ENCODE assay signal across 20 cellular contexts in genomic region chr22:17647452-17647851, GRCh38. TPM values are rescaled to one million over a fixed set of nuclear protein-coding genes. Genes with fewer than 3 reads are reported as not detected.
DNase-seq lines count a peak whose midpoint lies in the region; ATAC-seq, FAIRE-seq and TF ChIP-seq lines count a peak whose summit lies in the region.
"Had no signal": no experiment of that assay in that cellular context is flagged by ENCODE, and none has a peak within 500 bp of the region (broad histone marks: within the 10 kb centered on the region; RNA-seq: fewer than 3 reads in every experiment).

No MANE protein-coding gene starts in this region.

- H3K9me3 ChIP-seq in prostate gland (no peaks in the 10 kb centered on the region), small intestine (ENCODE audit: control insufficient read depth, low read depth) (no peaks in the 10 kb centered on the region)
- H3K9me3 ChIP-seq: A549 had no signal

- CTCF ChIA-PET in WTC11 (lab: Charles Lee) = interaction anchor here (0.6 kb wide), 1 partner anchor 376 kb away, joined by 3 read pairs; no protein-coding TSS in a partner anchor
- CTCF ChIA-PET in activated CD4-positive, alpha-beta T cell treated with anti-CD3 and anti-CD28 coated beads, Interleukin-2, amount 10 ng/mL, durations not matched to agents 7 days and 5 days (lab: Charles Lee) = interaction anchor here (0.6 to 1.2 kb wide), 2 partner anchors 16 to 504 kb away, joined by 3 to 4 read pairs; no protein-coding TSS in a partner anchor

- H3K27me3 ChIP-seq in prostate gland (replicated peaks; ENCODE audit: insufficient read depth) (no peaks in the 10 kb centered on the region), small intestine (ENCODE audit: control insufficient read depth in 2 of 2, insufficient read depth in 2 of 2, low read length in 2 of 2) (no peaks in the 10 kb centered on the region)

- no peaks in the 10 kb centered on the region for H3K27me3 Mint-ChIP-seq in activated T-cell treated with anti-CD3 and anti-CD28 coated beads, Interleukin-2, amount 50 U/mL, for 72 hours (ENCODE audit: low read depth)
- no peaks in the 10 kb centered on the region for H3K27me3 Mint-ChIP-seq in activated T-cell treated with anti-CD3 and anti-CD28 coated beads, Interleukin-2, amount 50 U/mL, for 24 hours
- H3K27me3 Mint-ChIP-seq in WTC11 (ENCODE audit: low read depth) = no peaks in the 10 kb centered on the region
- no peaks in the 10 kb centered on the region for H3K27me3 Mint-ChIP-seq in activated CD4-positive, alpha-beta T cell treated with anti-CD3 and anti-CD28 coated beads, Interleukin-2, amount 10 ng/mL, durations not matched to agents 7 days and 5 days
- H3K27me3 Mint-ChIP-seq: CD8-positive, alpha-beta memory T cell had no signal

- intact Hi-C loops in prostate gland (cut with DNase I) (no loop called here), left colon (cut with DNase I, micrococcal nuclease) (no loop called here)

- no peaks in the 10 kb centered on the region for H3K9me3 Mint-ChIP-seq in activated T-cell treated with anti-CD3 and anti-CD28 coated beads, Interleukin-2, amount 50 U/mL, for 72 hours
- no peaks in the 10 kb centered on the region for H3K9me3 Mint-ChIP-seq in activated T-cell treated with anti-CD3 and anti-CD28 coated beads, Interleukin-2, amount 50 U/mL, for 24 hours
- no peaks in the 10 kb centered on the region for H3K9me3 Mint-ChIP-seq in WTC11
- no peaks in the 10 kb centered on the region for H3K9me3 Mint-ChIP-seq in activated CD4-positive, alpha-beta T cell treated with anti-CD3 and anti-CD28 coated beads, Interleukin-2, amount 10 ng/mL, durations not matched to agents 7 days and 5 days
- H3K9me3 Mint-ChIP-seq: CD8-positive, alpha-beta memory T cell had no signal

- H3K4me3 Mint-ChIP-seq in activated T-cell treated with anti-CD3 and anti-CD28 coated beads, Interleukin-2, amount 50 U/mL, for 72 hours = no peak overlapping the region
- no peak overlapping the region for H3K4me3 Mint-ChIP-seq in activated T-cell treated with anti-CD3 and anti-CD28 coated beads, Interleukin-2, amount 50 U/mL, for 24 hours
- H3K4me3 Mint-ChIP-seq in WTC11 = no peak overlapping the region
- no peak overlapping the region for H3K4me3 Mint-ChIP-seq in activated CD4-positive, alpha-beta T cell treated with anti-CD3 and anti-CD28 coated beads, Interleukin-2, amount 10 ng/mL, durations not matched to agents 7 days and 5 days
- H3K4me3 Mint-ChIP-seq: CD8-positive, alpha-beta memory T cell; H9 had no signal

- no peak for ATAC-seq in activated T-cell treated with anti-CD3 and anti-CD28 coated beads, Interleukin-2, amount 50 U/mL, for 72 hours (replicated peaks in 1 of 2)
- ATAC-seq in WTC11 = no peak
- ATAC-seq in left colon = no peak
- ATAC-seq: A549, GM12878, HepG2 had no signal

- no peak overlapping the region for H3K4me3 ChIP-seq in LNCaP clone FGC (ENCODE audit: low read depth, low read length)
- no peak overlapping the region for H3K4me3 ChIP-seq in prostate gland
- H3K4me3 ChIP-seq in small intestine (ENCODE audit: low read depth in 1 of 2, low read length in 2 of 2) = no peak overlapping the region
- H3K4me3 ChIP-seq: A549, GM12878 had no signal

- TF ChIP-seq CTCF in LNCaP clone FGC (IDR thresholded peaks at IDR 0.05; ENCODE audit: control insufficient read depth, extremely low read depth, insufficient read depth) = no peak
- TF ChIP-seq CTCF in WTC11 (IDR thresholded peaks at IDR 0.05) = no peak
- no peak for TF ChIP-seq CTCF in prostate gland (IDR thresholded peaks at IDR 0.05)

- 65% methylated on average over 5 of the region's 5 CpGs for WGBS in prostate gland
- 88 to 93% (median 92%) methylated on average over 5 of the region's 5 CpGs for WGBS in small intestine, 3 donors

- H3K36me3 ChIP-seq in prostate gland (no peaks in the 10 kb centered on the region), small intestine (ENCODE audit: control insufficient read depth in 2 of 2, insufficient read depth in 2 of 2, low read length in 2 of 2) (peaks cover 2 to 5% of the 10 kb centered on the region in 2 donors)

- TF ChIP-seq POLR2A in prostate gland (IDR thresholded peaks at IDR 0.05) = no peak

- DNase-seq in activated T-cell treated with anti-CD3 and anti-CD28 coated beads, Interleukin-2, amount 50 U/mL, for 72 hours = no peak
- no peak for DNase-seq in activated T-cell treated with anti-CD3 and anti-CD28 coated beads, Interleukin-2, amount 50 U/mL, for 24 hours
- DNase-seq in LNCaP clone FGC (ENCODE audit: low read depth) = peak; percentile 81
- DNase-seq in WTC11 (ENCODE audit: low spot score) = no peak
- DNase-seq in prostate gland (ENCODE audit: low spot score) = peak; percentile 19
- no peak for DNase-seq in left colon
- DNase-seq in activated CD4-positive, alpha-beta T cell treated with anti-CD3 and anti-CD28 coated beads, Interleukin-2, amount 10 ng/mL, durations not matched to agents 7 days and 5 days = no peak
- no peak for DNase-seq in small intestine
- DNase-seq: CD8-positive, alpha-beta memory T cell; COR-L47; DMS 273 treated with DMSO at 0.1 percent for 48 hours; DMS53; DND-41; EL; H9 had no signal

- H3K27ac Mint-ChIP-seq in activated T-cell treated with anti-CD3 and anti-CD28 coated beads, Interleukin-2, amount 50 U/mL, for 72 hours = peak overlapping the region; percentile 15
- no peak overlapping the region for H3K27ac Mint-ChIP-seq in activated T-cell treated with anti-CD3 and anti-CD28 coated beads, Interleukin-2, amount 50 U/mL, for 24 hours
- H3K27ac Mint-ChIP-seq in WTC11 = peak overlapping the region; percentile 3; the same call in 1 of the 2 replicates
- H3K27ac Mint-ChIP-seq in activated CD4-positive, alpha-beta T cell treated with anti-CD3 and anti-CD28 coated beads, Interleukin-2, amount 10 ng/mL, durations not matched to agents 7 days and 5 days = no peak overlapping the region
- H3K27ac Mint-ChIP-seq: CD8-positive, alpha-beta memory T cell had no signal

- POLR2A ChIA-PET in WTC11 (lab: Charles Lee) = no interaction called here
- POLR2A ChIA-PET in activated CD4-positive, alpha-beta T cell treated with anti-CD3 and anti-CD28 coated beads, Interleukin-2, amount 10 ng/mL, durations not matched to agents 7 days and 5 days (lab: Charles Lee) = no interaction called here

- H3K4me1 ChIP-seq in prostate gland (replicated peaks) = no peaks in the 10 kb centered on the region
- H3K4me1 ChIP-seq in small intestine (ENCODE audit: control insufficient read depth in 2 of 2, insufficient read depth in 1 of 2, low read depth in 1 of 2, low read length in 1 of 2) = no peaks in the 10 kb centered on the region

- peaks cover 0 to 4% of the 10 kb centered on the region in 2 donors for H3K36me3 Mint-ChIP-seq in activated T-cell treated with anti-CD3 and anti-CD28 coated beads, Interleukin-2, amount 50 U/mL, for 72 hours (ENCODE audit: insufficient read depth in 2 of 2)
- peaks cover 35% of the 10 kb centered on the region for H3K36me3 Mint-ChIP-seq in activated T-cell treated with anti-CD3 and anti-CD28 coated beads, Interleukin-2, amount 50 U/mL, for 24 hours (ENCODE audit: low read depth)
- H3K36me3 Mint-ChIP-seq in WTC11 = peaks cover 4% of the 10 kb centered on the region; the same call in 1 of the 2 replicates
- peaks cover 8% of the 10 kb centered on the region for H3K36me3 Mint-ChIP-seq in activated CD4-positive, alpha-beta T cell treated with anti-CD3 and anti-CD28 coated beads, Interleukin-2, amount 10 ng/mL, durations not matched to agents 7 days and 5 days (ENCODE audit: low read depth)

- H3K27ac ChIP-seq in prostate gland = no peak overlapping the region
- H3K27ac ChIP-seq in small intestine (ENCODE audit: low read depth in 1 of 2, low read length in 1 of 2) = no peak overlapping the region
- H3K27ac ChIP-seq: 22Rv1, A549 had no signal

- H3K4me1 Mint-ChIP-seq in activated T-cell treated with anti-CD3 and anti-CD28 coated beads, Interleukin-2, amount 50 U/mL, for 72 hours (ENCODE audit: low read depth) = peaks cover 4% of the 10 kb centered on the region
- H3K4me1 Mint-ChIP-seq in activated T-cell treated with anti-CD3 and anti-CD28 coated beads, Interleukin-2, amount 50 U/mL, for 24 hours (ENCODE audit: low read depth) = peaks cover 5% of the 10 kb centered on the region
- H3K4me1 Mint-ChIP-seq in WTC11 = no peaks in the 10 kb centered on the region
- H3K4me1 Mint-ChIP-seq in activated CD4-positive, alpha-beta T cell treated with anti-CD3 and anti-CD28 coated beads, Interleukin-2, amount 10 ng/mL, durations not matched to agents 7 days and 5 days = peaks cover 6% of the 10 kb centered on the region
- H3K4me1 Mint-ChIP-seq: H9 had no signal

- no peak for FAIRE-seq in small intestine (lab: Jason Lieb, UNC)
- FAIRE-seq: A549, GM12878, H1, HepG2 had no signal

TF ChIP-seq in WTC11, 78 proteins besides CTCF, POLR2A, EP300 and RAD21:
- TF ChIP-seq E2F1 (CRISPR knock-in tag; IDR thresholded peaks at IDR 0.05) (no peak), GRHL2 (CRISPR knock-in tag; IDR thresholded peaks at IDR 0.05; ENCODE audit: insufficient replicate concordance, severe bottlenecking) (no peak)
TF ChIP-seq in WTC11: peak in this region for 0.

RNA-seq across cellular contexts. Expression of gene BCL2L13, which starts 8.9 kb away (rescaled TPM):
- total RNA-seq in activated T-cell treated with anti-CD3 and anti-CD28 coated beads, Interleukin-2, amount 50 U/mL, for 72 hours = 10 to 100 TPM; 42.1 to 46.9 TPM
- total RNA-seq in WTC11 (2021) (34.6 to 38.1 TPM (median 36.4 TPM) in 3 replicates), prostate gland (10 to 100 TPM; 64.7 to 67.9 TPM), left colon (10 to 100 TPM; 49.8 to 54.6 TPM)
- total RNA-seq in activated CD4-positive, alpha-beta T cell treated with anti-CD3 and anti-CD28 coated beads, Interleukin-2, amount 10 ng/mL, durations not matched to agents 7 days and 5 days = 10 to 100 TPM; 23.5 to 24.9 TPM
- polyA plus RNA-seq in small intestine = 10 to 100 TPM; 15.1 to 25.2 (median 16.1) TPM

RNA-seq across cellular contexts. Expression of gene ATP6V1E1, which starts 18.9 kb away (rescaled TPM):
- 10 to 100 TPM; 83.4 to 89.5 TPM for total RNA-seq in activated T-cell treated with anti-CD3 and anti-CD28 coated beads, Interleukin-2, amount 50 U/mL, for 72 hours
- 81.1 to 88.1 TPM (median 82.3 TPM) in 3 replicates for total RNA-seq in WTC11 (2021)
- 100 to 1,000 TPM; 101 to 150 TPM for total RNA-seq in prostate gland
- total RNA-seq in left colon = 100 to 1,000 TPM; 100 to 102 TPM
- 10 to 100 TPM; 89.9 to 98.4 TPM for total RNA-seq in activated CD4-positive, alpha-beta T cell treated with anti-CD3 and anti-CD28 coated beads, Interleukin-2, amount 10 ng/mL, durations not matched to agents 7 days and 5 days
- 100 to 1,000 TPM; 104 to 131 (median 104) TPM for polyA plus RNA-seq in small intestine

Comparison
In these comparisons a context has a peak if more than half of its experiments do, and no peak if none do; other contexts are left out.
1. H3K27ac Mint-ChIP-seq: peak in activated T-cell treated with anti-CD3 and anti-CD28 coated beads, Interleukin-2, amount 50 U/mL, for 72 hours (single experiment) and WTC11 (single experiment); none in activated T-cell treated with anti-CD3 and anti-CD28 coated beads, Interleukin-2, amount 50 U/mL, for 24 hours (single experiment) and activated CD4-positive, alpha-beta T cell treated with anti-CD3 and anti-CD28 coated beads, Interleukin-2, amount 10 ng/mL, durations not matched to agents 7 days and 5 days (single experiment).
2. DNase-seq: peak in LNCaP clone FGC (single experiment) and prostate gland (single experiment); none in activated T-cell treated with anti-CD3 and anti-CD28 coated beads, Interleukin-2, amount 50 U/mL, for 72 hours (0 of 2), activated T-cell treated with anti-CD3 and anti-CD28 coated beads, Interleukin-2, amount 50 U/mL, for 24 hours (single experiment), WTC11 (single experiment), left colon (0 of 2), activated CD4-positive, alpha-beta T cell treated with anti-CD3 and anti-CD28 coated beads, Interleukin-2, amount 10 ng/mL, durations not matched to agents 7 days and 5 days (single experiment) and small intestine (single experiment).